ENCODE assay signal across 29 cellular contexts in the genomic region with DNA sequence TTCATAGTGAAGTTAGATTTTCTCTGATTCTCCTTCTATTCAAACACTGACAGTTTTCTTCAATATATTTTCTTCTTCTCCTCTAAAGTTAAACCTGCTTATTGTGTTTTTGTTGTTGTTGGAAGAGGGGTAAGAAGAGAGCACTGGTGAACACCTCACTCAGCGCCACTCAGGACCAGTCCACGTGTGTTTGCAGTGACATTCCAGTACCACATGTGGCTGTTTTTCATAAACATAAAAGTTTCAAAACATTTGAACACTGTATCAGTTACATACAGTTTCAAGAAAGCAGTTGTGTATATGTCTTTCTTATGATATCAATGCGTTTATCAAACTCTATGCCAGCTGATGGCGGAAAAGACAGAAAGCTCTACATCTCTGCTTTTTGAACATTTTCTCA.
"Had no signal": no experiment of that assay in that cellular context is flagged by ENCODE, and none has a peak within 500 bp of the region (broad histone marks: within the 10 kb centered on the region; RNA-seq: fewer than 3 reads in every experiment).

No MANE protein-coding gene starts in this region.

- DNase-seq: stimulated activated CD4-positive, alpha-beta T cell treated with anti-CD3 and anti-CD28 coated beads, Interleukin-2, amount 100 ng/mL, for 48 hours; stimulated activated CD4-positive, alpha-beta T cell treated with anti-CD3 and anti-CD28 coated beads, Interleukin-4, amount 100 ng/mL, for 1 hour; stimulated activated CD4-positive, alpha-beta T cell treated with anti-CD3 and anti-CD28 coated beads, Interleukin-4, amount 100 ng/mL, for 24 hours; stimulated activated CD4-positive, alpha-beta T cell treated with anti-CD3 and anti-CD28 coated beads, Interleukin-4, amount 100 ng/mL, for 4 hours; stimulated activated CD8-positive, alpha-beta memory T cell treated with anti-CD3 and anti-CD28 coated beads, Interleukin-4, amount 100 ng/mL, for 48 hours; stimulated activated naive B cell treated with anti-CD40 and anti-IgM and Interleukin-4, amounts not matched to agents 10 μg/mL and 1 μg/mL and 100 μg/mL, for 72 hours; stimulated activated naive CD4-positive, alpha-beta T cell; stimulated activated naive CD4-positive, alpha-beta T cell treated with Interleukin-2 at 50 U/mL for 16 hours; stimulated activated naive CD8-positive, alpha-beta T cell treated with anti-CD3 and anti-CD28 coated beads, Interleukin-15, amount 100 ng/mL, for 72 hours; stimulated activated naive CD8-positive, alpha-beta T cell treated with anti-CD3 and anti-CD28 coated beads, Interleukin-15, Interleukin-2, amounts not matched to agents 100 U/mL and 50 U/mL, for 24 hours; stomach; substantia nigra; testis; thyroid gland; tibial artery; transverse colon; trophoblast cell; upper lobe of left lung; upper lobe of right lung; uterus had no signal

- H3K4me3 Mint-ChIP-seq: stimulated activated effector memory CD8-positive, alpha-beta T cell treated with anti-CD3 and anti-CD28 coated beads, Interleukin-12 subunit alpha, Interleukin-12 subunit beta, amount 100 ng/mL, for 72 hours; stimulated activated memory B cell treated with anti-CD40 and anti-IgM and Interleukin-4, amounts not matched to agents 10 μg/mL and 1 μg/mL and 100 μg/mL, for 72 hours; stimulated activated naive B cell treated with anti-CD40 and anti-IgM and Interleukin-4, amounts not matched to agents 10 μg/mL and 1 μg/mL and 100 μg/mL, for 72 hours; stimulated activated naive CD8-positive, alpha-beta T cell treated with anti-CD3 and anti-CD28 coated beads, Interleukin-15, amount 100 ng/mL, for 72 hours; stimulated activated naive CD8-positive, alpha-beta T cell treated with anti-CD3 and anti-CD28 coated beads, Interleukin-15, Interleukin-2, amounts not matched to agents 100 ng/mL and 50 ng/mL, for 24 hours; type B pancreatic cell had no signal

- H3K27ac Mint-ChIP-seq: stimulated activated effector memory CD8-positive, alpha-beta T cell treated with anti-CD3 and anti-CD28 coated beads, Interleukin-12 subunit alpha, Interleukin-12 subunit beta, amount 100 ng/mL, for 72 hours; stimulated activated memory B cell treated with anti-CD40 and anti-IgM and Interleukin-4, amounts not matched to agents 10 μg/mL and 1 μg/mL and 100 μg/mL, for 72 hours; stimulated activated naive B cell treated with anti-CD40 and anti-IgM and Interleukin-4, amounts not matched to agents 10 μg/mL and 1 μg/mL and 100 μg/mL, for 72 hours; stimulated activated naive CD8-positive, alpha-beta T cell treated with anti-CD3 and anti-CD28 coated beads, Interleukin-15, Interleukin-2, amounts not matched to agents 100 ng/mL and 50 ng/mL, for 24 hours; type B pancreatic cell had no signal

- H3K36me3 ChIP-seq: stomach, suprapubic skin, thoracic aorta, thyroid gland, tibial artery, tibial nerve, transverse colon, upper lobe of left lung, upper lobe of right lung, uterus, vagina had no signal

- H3K9me3 ChIP-seq: suprapubic skin, testis, thoracic aorta, thyroid gland, tibial artery, transverse colon, upper lobe of left lung, upper lobe of right lung, uterus, vagina had no signal

- H3K27me3 ChIP-seq: stomach, suprapubic skin, testis, thyroid gland, tibial artery, tibial nerve, transverse colon, upper lobe of left lung, upper lobe of right lung, uterus, vagina had no signal

- H3K4me1 Mint-ChIP-seq: stimulated activated effector memory CD8-positive, alpha-beta T cell treated with anti-CD3 and anti-CD28 coated beads, Interleukin-12 subunit alpha, Interleukin-12 subunit beta, amount 100 ng/mL, for 72 hours; stimulated activated memory B cell treated with anti-CD40 and anti-IgM and Interleukin-4, amounts not matched to agents 10 μg/mL and 1 μg/mL and 100 μg/mL, for 72 hours; stimulated activated naive B cell treated with anti-CD40 and anti-IgM and Interleukin-4, amounts not matched to agents 10 μg/mL and 1 μg/mL and 100 μg/mL, for 72 hours; stimulated activated naive CD8-positive, alpha-beta T cell treated with anti-CD3 and anti-CD28 coated beads, Interleukin-15, amount 100 ng/mL, for 72 hours had no signal

- ATAC-seq: stimulated activated effector memory CD8-positive, alpha-beta T cell treated with anti-CD3 and anti-CD28 coated beads, Interleukin-12 subunit alpha, Interleukin-12 subunit beta, amount 100 ng/mL, for 72 hours; stimulated activated memory B cell treated with anti-CD40 and anti-IgM and Interleukin-4, amounts not matched to agents 10 μg/mL and 1 μg/mL and 100 μg/mL, for 72 hours; stimulated activated naive B cell treated with anti-CD40 and anti-IgM and Interleukin-4, amounts not matched to agents 10 μg/mL and 1 μg/mL and 100 μg/mL, for 72 hours; stimulated activated naive CD8-positive, alpha-beta T cell treated with anti-CD3 and anti-CD28 coated beads, Interleukin-15, amount 100 ng/mL, for 72 hours; stimulated activated naive CD8-positive, alpha-beta T cell treated with anti-CD3 and anti-CD28 coated beads, Interleukin-15, Interleukin-2, amounts not matched to agents 100 U/mL and 50 U/mL, for 24 hours; upper lobe of right lung had no signal

- H3K36me3 Mint-ChIP-seq: stimulated activated effector memory CD8-positive, alpha-beta T cell treated with anti-CD3 and anti-CD28 coated beads, Interleukin-12 subunit alpha, Interleukin-12 subunit beta, amount 100 ng/mL, for 72 hours; stimulated activated memory B cell treated with anti-CD40 and anti-IgM and Interleukin-4, amounts not matched to agents 10 μg/mL and 1 μg/mL and 100 μg/mL, for 72 hours; stimulated activated naive B cell treated with anti-CD40 and anti-IgM and Interleukin-4, amounts not matched to agents 10 μg/mL and 1 μg/mL and 100 μg/mL, for 72 hours; type B pancreatic cell had no signal

- H3K4me1 ChIP-seq: stomach, suprapubic skin, testis, thyroid gland, tibial artery, tibial nerve, transverse colon, upper lobe of left lung, upper lobe of right lung, uterus, vagina had no signal

- FAIRE-seq: urothelium cell line had no signal

- H3K4me3 ChIP-seq: stomach, suprapubic skin, testis, thoracic aorta, thyroid gland, tibial artery, tibial nerve, transverse colon, upper lobe of left lung, upper lobe of right lung, uterus, vagina had no signal

- H3K27ac ChIP-seq: stomach, suprapubic skin, testis, thoracic aorta, thyroid gland, tibial artery, tibial nerve, transverse colon, upper lobe of left lung, upper lobe of right lung, uterus, vagina had no signal

- H3K27me3 Mint-ChIP-seq: stimulated activated memory B cell treated with anti-CD40 and anti-IgM and Interleukin-4, amounts not matched to agents 10 μg/mL and 1 μg/mL and 100 μg/mL, for 72 hours; stimulated activated naive B cell treated with anti-CD40 and anti-IgM and Interleukin-4, amounts not matched to agents 10 μg/mL and 1 μg/mL and 100 μg/mL, for 72 hours; stimulated activated naive CD8-positive, alpha-beta T cell treated with anti-CD3 and anti-CD28 coated beads, Interleukin-15, amount 100 ng/mL, for 72 hours; stimulated activated naive CD8-positive, alpha-beta T cell treated with anti-CD3 and anti-CD28 coated beads, Interleukin-15, Interleukin-2, amounts not matched to agents 100 ng/mL and 50 ng/mL, for 24 hours; type B pancreatic cell had no signal
